In genomic region chr1:143729451-143730111, GRCh38 we compare ENCODE assay signal across 8 cellular contexts.
DNase-seq lines count a peak whose midpoint lies in the region; ATAC-seq and TF ChIP-seq lines count a peak whose summit lies in the region.
"Not testable (repeated sequence)": the region's sequence is repeated elsewhere in the genome, so short reads cannot be mapped to it uniquely, and the experiment has no call there.

No MANE protein-coding gene starts in this region.

- intact Hi-C loops in mammary epithelial cell (cut with micrococcal nuclease); right lobe of liver (cut with DNase I): not testable (repeated sequence)

- H3K79me2 ChIP-seq in mammary epithelial cell (ENCODE audit: insufficient read depth, low read length): not testable (repeated sequence)

- WGBS in mammary epithelial cell (ENCODE audit: low coverage, missing lambda C conversion rate): 0% methylated on average over 1 of the region's 39 CpGs
- 1% methylated on average over 10 of the region's 39 CpGs for WGBS in right lobe of liver (ENCODE audit: insufficient coverage, low coverage, low lambda C conversion rate, missing lambda C conversion rate)

- in situ Hi-C loops in mammary epithelial cell (cut with MboI; ENCODE audit: low sequenced_read_pairs in 2 of 2): not testable (repeated sequence)

- not testable (repeated sequence) for H2AFZ ChIP-seq in mammary epithelial cell (ENCODE audit: low read depth, low read length)

- H3K4me2 ChIP-seq in mammary epithelial cell (ENCODE audit: insufficient read depth, low read depth, low read length): not testable (repeated sequence)

- not testable (repeated sequence) for H3K36me3 ChIP-seq in CD8-positive, alpha-beta memory T cell (ENCODE audit: insufficient read depth, low read length); mammary epithelial cell (ENCODE audit: insufficient read depth, low read length); right lobe of liver

- H3K27me3 ChIP-seq in CD8-positive, alpha-beta memory T cell (ENCODE audit: insufficient read depth, low read length, poor library complexity, severe bottlenecking); mammary epithelial cell (ENCODE audit: insufficient read depth, low read length); right lobe of liver: not testable (repeated sequence)

- not testable (repeated sequence) for H3K9me3 Mint-ChIP-seq in CD8-positive, alpha-beta memory T cell; IgD-negative memory B cell

- BruUV-seq in mammary epithelial cell (replicated peaks; lab: Mats Ljungman, UMichigan): TSS peak; percentile 90

- H3K4me1 ChIP-seq in CD8-positive, alpha-beta memory T cell (ENCODE audit: insufficient read depth, low read length); mammary epithelial cell (ENCODE audit: insufficient read depth, low read length); right lobe of liver: not testable (repeated sequence)

- not testable (repeated sequence) for H3K4me3 ChIP-seq in CD8-positive, alpha-beta memory T cell (ENCODE audit: low read length); mammary epithelial cell (replicated peaks in 1 of 3; ENCODE audit: insufficient read depth in 1 of 3, low read depth in 2 of 3, low read length in 3 of 3); right lobe of liver

- H3K4me1 Mint-ChIP-seq in CD8-positive, alpha-beta memory T cell; IgD-negative memory B cell: not testable (repeated sequence)

- H3K36me3 Mint-ChIP-seq in CD8-positive, alpha-beta memory T cell; IgD-negative memory B cell: not testable (repeated sequence)

- H3K9ac ChIP-seq in mammary epithelial cell (ENCODE audit: insufficient read depth, low read length): not testable (repeated sequence)

- H3K9me3 ChIP-seq in CD8-positive, alpha-beta memory T cell (ENCODE audit: low read length); mammary epithelial cell (replicated peaks; ENCODE audit: insufficient read depth, low read length); right lobe of liver: not testable (repeated sequence)

- not testable (repeated sequence) for TF ChIP-seq CTCF in mammary epithelial cell (conservative IDR thresholded peaks at IDR 0.05 in 1 of 2, IDR thresholded peaks at IDR 0.05 in 1 of 2; ENCODE audit: extremely low read depth in 1 of 2, insufficient read depth in 1 of 2, low read depth in 1 of 2, low read length in 2 of 2); right lobe of liver (IDR thresholded peaks at IDR 0.05)

- not testable (repeated sequence) for H4K20me1 ChIP-seq in mammary epithelial cell (ENCODE audit: insufficient read depth, low read length)

- ATAC-seq in GM19438 (IDR thresholded peaks at IDR 0.05; ENCODE audit: low read depth, unreplicated experiment) (peak; percentile 62), HG02884 (IDR thresholded peaks at IDR 0.05; ENCODE audit: unreplicated experiment) (peak; percentile 62), right lobe of liver (peak; percentile 87 to 95 (median 88))

- peaks cover 12 to 28% of the 10 kb centered on the region in 2 donors for H3K27me3 Mint-ChIP-seq in CD8-positive, alpha-beta memory T cell
- H3K27me3 Mint-ChIP-seq in IgD-negative memory B cell: not testable (repeated sequence)

- TF ChIP-seq POLR2A in right lobe of liver (IDR thresholded peaks at IDR 0.05): not testable (repeated sequence)

- dilution Hi-C loops in mammary epithelial cell (cut with HindIII; ENCODE audit: low sequenced_read_pairs): not testable (repeated sequence)

- H3K4me3 Mint-ChIP-seq in CD8-positive, alpha-beta memory T cell: peak overlapping the region in 4 of 7 donors; percentile 32 to 67 (median 58)
- peak overlapping the region in 3 of 4 donors; percentile 77 to 79 (median 78) for H3K4me3 Mint-ChIP-seq in IgD-negative memory B cell

- POLR2A ChIA-PET in CD8-positive, alpha-beta memory T cell (lab: Charles Lee): not testable (repeated sequence)

- peak in 3 of 5 donors; percentile 22 to 57 (median 33) for DNase-seq in CD8-positive, alpha-beta memory T cell
- DNase-seq in activated CD4-positive, alpha-beta T cell treated with anti-CD3 and anti-CD28 coated beads for 48 hours: peak; percentile 50
- DNase-seq in mammary epithelial cell: not testable (repeated sequence)
- DNase-seq in right lobe of liver: peak; percentile 22 to 59 (median 55)
- DNase-seq in stimulated activated CD4-positive, alpha-beta T cell treated with anti-CD3 and anti-CD28 coated beads, TNF-alpha, amount 100 ng/mL, for 24 hours (ENCODE audit: low read depth in 3 of 3): peak in 2 of 3 experiments; percentile 9 to 32

- H3K27ac ChIP-seq in CD8-positive, alpha-beta memory T cell (ENCODE audit: low read depth, low read length): not testable (repeated sequence)
- H3K27ac ChIP-seq in mammary epithelial cell (ENCODE audit: insufficient read depth, low read depth, low read length) (peak overlapping the region; percentile 29), right lobe of liver (peak overlapping the region in 1 of 3 donors; percentile 57)

- H3K27ac Mint-ChIP-seq in CD8-positive, alpha-beta memory T cell: peak overlapping the region in 5 of 8 donors; percentile 64 to 98 (median 88)
- peak overlapping the region; percentile 73 to 97 (median 93) for H3K27ac Mint-ChIP-seq in IgD-negative memory B cell

- CTCF ChIA-PET in CD8-positive, alpha-beta memory T cell (lab: Charles Lee); mammary epithelial cell (lab: Charles Lee; ENCODE audit: low non-redundant PET): not testable (repeated sequence)
